ENCODE assay signal across 12 cellular contexts in genomic region chr5:59021286-59021673, GRCh38.
DNase-seq lines count a peak whose midpoint lies in the region; ATAC-seq lines count a peak whose summit lies in the region.
"Had no signal": no experiment of that assay in that cellular context is flagged by ENCODE, and none has a peak within 500 bp of the region (broad histone marks: within the 10 kb centered on the region; RNA-seq: fewer than 3 reads in every experiment).

No MANE protein-coding gene starts in this region.

- peak; percentile 30 for ATAC-seq in activated CD8-positive, alpha-beta memory T cell treated with anti-CD3 and anti-CD28 coated beads, Interleukin-2, amount 10 ng/mL, durations not matched to agents 7 days and 5 days
- ATAC-seq in HG02678 (IDR thresholded peaks at IDR 0.05; ENCODE audit: unreplicated experiment): no peak

- no peaks in the 10 kb centered on the region for H3K9me3 ChIP-seq in stomach smooth muscle (ENCODE audit: control insufficient read depth in 2 of 2, low read length in 2 of 2)
- H3K9me3 ChIP-seq: left ventricle myocardium inferior, testis had no signal

- no peaks in the 10 kb centered on the region for H3K27me3 Mint-ChIP-seq in activated CD8-positive, alpha-beta memory T cell treated with anti-CD3 and anti-CD28 coated beads, Interleukin-2, amount 10 ng/mL, durations not matched to agents 7 days and 5 days

- no peak overlapping the region for H3K4me3 ChIP-seq in stomach smooth muscle (ENCODE audit: low read length in 2 of 2)
- H3K4me3 ChIP-seq: heart left ventricle, left ventricle myocardium inferior, testis had no signal

- peak overlapping the region; percentile 12 for H3K27ac ChIP-seq in stomach smooth muscle (ENCODE audit: low read length)
- H3K27ac ChIP-seq: left ventricle myocardium inferior, testis had no signal

- H3K4me1 Mint-ChIP-seq in activated CD8-positive, alpha-beta memory T cell treated with anti-CD3 and anti-CD28 coated beads, Interleukin-2, amount 10 ng/mL, durations not matched to agents 7 days and 5 days: peaks cover 49% of the 10 kb centered on the region

- H3K9ac ChIP-seq in stomach smooth muscle (ENCODE audit: low read length in 2 of 2): no peak overlapping the region

- CTCF ChIA-PET in activated CD8-positive, alpha-beta memory T cell treated with anti-CD3 and anti-CD28 coated beads, Interleukin-2, amount 10 ng/mL, durations not matched to agents 7 days and 5 days (lab: Charles Lee): interaction anchor here (0.8 to 1.3 kb wide), 2 partner anchors 134 to 167 kb away, joined by 3 read pairs; no protein-coding TSS in a partner anchor

- no peaks in the 10 kb centered on the region for H3K27me3 ChIP-seq in stomach smooth muscle (ENCODE audit: control insufficient read depth in 1 of 2, insufficient read depth in 2 of 2, low read length in 2 of 2)
- H3K27me3 ChIP-seq: heart left ventricle, testis had no signal

- H3K4me3 Mint-ChIP-seq in activated CD8-positive, alpha-beta memory T cell treated with anti-CD3 and anti-CD28 coated beads, Interleukin-2, amount 10 ng/mL, durations not matched to agents 7 days and 5 days: no peak overlapping the region

- H3K4me1 ChIP-seq in stomach smooth muscle (ENCODE audit: control insufficient read depth, insufficient read depth, low read length): peaks cover 3% of the 10 kb centered on the region
- H3K4me1 ChIP-seq: testis had no signal

- no peak for DNase-seq in activated CD8-positive, alpha-beta memory T cell treated with anti-CD3 and anti-CD28 coated beads, Interleukin-2, amount 10 ng/mL, durations not matched to agents 7 days and 5 days
- no peak for DNase-seq in activated CD8-positive, alpha-beta memory T cell treated with anti-CD3 and anti-CD28 coated beads, Interleukin-2, amount 50 U/mL, for 4 hours
- peak; percentile 62 for DNase-seq in NCI-H2227 treated with DMSO at 0.1 percent for 48 hours (lab: John Stamatoyannopoulos, UW)
- DNase-seq in fibroblast of peridontal ligament (ENCODE audit: extremely low read depth): peak; percentile 50
- DNase-seq in activated CD4-positive, CD25-positive, alpha-beta regulatory T cell treated with anti-CD3 and anti-CD28 coated beads, Interleukin-2, amount 50 U/mL, for 72 hours: no peak
- no peak for DNase-seq in NCI-H226
- DNase-seq: T-helper 9 cell, testis had no signal

- peak overlapping the region; percentile 11 for H3K27ac Mint-ChIP-seq in activated CD8-positive, alpha-beta memory T cell treated with anti-CD3 and anti-CD28 coated beads, Interleukin-2, amount 10 ng/mL, durations not matched to agents 7 days and 5 days

- H3K36me3 ChIP-seq in stomach smooth muscle (ENCODE audit: control insufficient read depth in 2 of 2, insufficient read depth in 2 of 2, low read length in 2 of 2): peaks cover 0 to 4% of the 10 kb centered on the region in 2 donors

- H3K9me3 Mint-ChIP-seq in activated CD8-positive, alpha-beta memory T cell treated with anti-CD3 and anti-CD28 coated beads, Interleukin-2, amount 10 ng/mL, durations not matched to agents 7 days and 5 days (ENCODE audit: low read depth): peaks cover 1% of the 10 kb centered on the region

- H3K36me3 Mint-ChIP-seq in activated CD8-positive, alpha-beta memory T cell treated with anti-CD3 and anti-CD28 coated beads, Interleukin-2, amount 10 ng/mL, durations not matched to agents 7 days and 5 days: peaks cover 78% of the 10 kb centered on the region

Comparison
In these comparisons a context has a peak if more than half of its experiments do, and no peak if none do; other contexts are left out.
1. DNase-seq: peak in NCI-H2227 treated with DMSO at 0.1 percent for 48 hours (single experiment) and fibroblast of peridontal ligament (single experiment); none in activated CD8-positive, alpha-beta memory T cell treated with anti-CD3 and anti-CD28 coated beads, Interleukin-2, amount 10 ng/mL, durations not matched to agents 7 days and 5 days (single experiment), activated CD8-positive, alpha-beta memory T cell treated with anti-CD3 and anti-CD28 coated beads, Interleukin-2, amount 50 U/mL, for 4 hours (single experiment), activated CD4-positive, CD25-positive, alpha-beta regulatory T cell treated with anti-CD3 and anti-CD28 coated beads, Interleukin-2, amount 50 U/mL, for 72 hours (single experiment) and NCI-H226 (single experiment).